Comparison of ENCODE assay signal across 25 cellular contexts in genomic region chr7:42154168-42154567, GRCh38.
"Had no signal": no experiment of that assay in that cellular context is flagged by ENCODE, and none has a peak within 500 bp of the region (broad histone marks: within the 10 kb centered on the region; RNA-seq: fewer than 3 reads in every experiment).

No MANE protein-coding gene starts in this region.

- H3K36me3 Mint-ChIP-seq: activated CD8-positive, alpha-beta memory T cell treated with anti-CD3 and anti-CD28 coated beads, Interleukin-2, amount 10 ng/mL, durations not matched to agents 7 days and 5 days; activated naive CD4-positive, alpha-beta T cell treated with anti-CD3 and anti-CD28 coated beads, Interleukin-2, amount 50 U/mL, for 24 hours; naive B cell had no signal

- DNase-seq: activated CD4-positive, alpha-beta T cell treated with anti-CD3 and anti-CD28 coated beads, Interleukin-2, amount 50 U/mL, for 1 hour; activated CD8-positive, alpha-beta memory T cell treated with anti-CD3 and anti-CD28 coated beads, Interleukin-2, amount 10 ng/mL, durations not matched to agents 7 days and 5 days; activated CD8-positive, alpha-beta T cell treated with anti-CD3 and anti-CD28 coated beads, Interleukin-2, amount 10 ng/mL, durations not matched to agents 7 days and 5 days; activated naive CD8-positive, alpha-beta T cell treated with anti-CD3 and anti-CD28 coated beads, Interleukin-2, amount 50 U/mL, for 24 hours; activated T-cell treated with anti-CD3 and anti-CD28 coated beads, Interleukin-2, amount 50 U/mL, for 48 hours; dermis blood vessel endothelial cell; effector CD8-positive, alpha-beta T cell; gastrocnemius medialis; hippocampal formation; kidney glomerular epithelial cell; left ventricle myocardium inferior; naive B cell; posterior cingulate gyrus; right lobe of liver; stimulated activated CD4-positive, alpha-beta T cell treated with anti-CD3 and anti-CD28 coated beads, Interleukin-2, amount 100 ng/mL, for 48 hours; stimulated activated naive CD4-positive, alpha-beta T cell treated with Interleukin-2 at 50 U/mL for 16 hours; SW 1271; T-helper 17 cell; T1000; testis; transverse colon; uterus had no signal

- H3K9me3 Mint-ChIP-seq: activated naive CD4-positive, alpha-beta T cell treated with anti-CD3 and anti-CD28 coated beads, Interleukin-2, amount 50 U/mL, for 24 hours; activated naive CD8-positive, alpha-beta T cell treated with anti-CD3 and anti-CD28 coated beads, Interleukin-2, amount 50 U/mL, for 24 hours; activated T-helper 2 cell treated with anti-CD3 and anti-CD28 coated beads, Interferon-gamma antibody, Interleukin-2, Interleukin-4, amounts not matched to agents 10 μg/mL and 5 μg/mL and 100 μg/mL, durations not matched to agents 14 hours and 24 hours and 36 hours; central memory CD8-positive, alpha-beta T cell; naive B cell had no signal

- H3K27me3 Mint-ChIP-seq: activated CD8-positive, alpha-beta memory T cell treated with anti-CD3 and anti-CD28 coated beads, Interleukin-2, amount 10 ng/mL, durations not matched to agents 7 days and 5 days; activated naive CD4-positive, alpha-beta T cell treated with anti-CD3 and anti-CD28 coated beads, Interleukin-2, amount 50 U/mL, for 24 hours; activated naive CD8-positive, alpha-beta T cell treated with anti-CD3 and anti-CD28 coated beads, Interleukin-2, amount 50 U/mL, for 24 hours; central memory CD8-positive, alpha-beta T cell had no signal

- H3K4me1 Mint-ChIP-seq: activated CD8-positive, alpha-beta memory T cell treated with anti-CD3 and anti-CD28 coated beads, Interleukin-2, amount 10 ng/mL, durations not matched to agents 7 days and 5 days; activated naive CD4-positive, alpha-beta T cell treated with anti-CD3 and anti-CD28 coated beads, Interleukin-2, amount 50 U/mL, for 24 hours; activated naive CD8-positive, alpha-beta T cell treated with anti-CD3 and anti-CD28 coated beads, Interleukin-2, amount 50 U/mL, for 24 hours; central memory CD8-positive, alpha-beta T cell; naive B cell; T-helper 17 cell had no signal

- ATAC-seq: activated CD8-positive, alpha-beta memory T cell treated with anti-CD3 and anti-CD28 coated beads, Interleukin-2, amount 10 ng/mL, durations not matched to agents 7 days and 5 days; activated CD8-positive, alpha-beta T cell treated with anti-CD3 and anti-CD28 coated beads, Interleukin-2, amount 10 ng/mL, durations not matched to agents 7 days and 5 days; activated naive CD8-positive, alpha-beta T cell treated with anti-CD3 and anti-CD28 coated beads, Interleukin-2, amount 50 U/mL, for 24 hours; gastrocnemius medialis; right lobe of liver; T-helper 17 cell had no signal

- H3K4me3 Mint-ChIP-seq: activated CD8-positive, alpha-beta memory T cell treated with anti-CD3 and anti-CD28 coated beads, Interleukin-2, amount 10 ng/mL, durations not matched to agents 7 days and 5 days; activated CD8-positive, alpha-beta T cell treated with anti-CD3 and anti-CD28 coated beads, Interleukin-2, amount 10 ng/mL, durations not matched to agents 7 days and 5 days; activated naive CD4-positive, alpha-beta T cell treated with anti-CD3 and anti-CD28 coated beads, Interleukin-2, amount 50 U/mL, for 24 hours; activated naive CD8-positive, alpha-beta T cell treated with anti-CD3 and anti-CD28 coated beads, Interleukin-2, amount 50 U/mL, for 24 hours; central memory CD8-positive, alpha-beta T cell; naive B cell; T-helper 17 cell had no signal

- H3K27ac Mint-ChIP-seq: activated CD8-positive, alpha-beta memory T cell treated with anti-CD3 and anti-CD28 coated beads, Interleukin-2, amount 10 ng/mL, durations not matched to agents 7 days and 5 days; activated CD8-positive, alpha-beta T cell treated with anti-CD3 and anti-CD28 coated beads, Interleukin-2, amount 10 ng/mL, durations not matched to agents 7 days and 5 days; activated naive CD4-positive, alpha-beta T cell treated with anti-CD3 and anti-CD28 coated beads, Interleukin-2, amount 50 U/mL, for 24 hours; activated naive CD8-positive, alpha-beta T cell treated with anti-CD3 and anti-CD28 coated beads, Interleukin-2, amount 50 U/mL, for 24 hours; activated T-helper 2 cell treated with anti-CD3 and anti-CD28 coated beads, Interferon-gamma antibody, Interleukin-2, Interleukin-4, amounts not matched to agents 10 μg/mL and 5 μg/mL and 100 μg/mL, durations not matched to agents 14 hours and 24 hours and 36 hours; naive B cell; T-helper 17 cell had no signal
